ENCODE assay signal across 8 cellular contexts in the genomic region with DNA sequence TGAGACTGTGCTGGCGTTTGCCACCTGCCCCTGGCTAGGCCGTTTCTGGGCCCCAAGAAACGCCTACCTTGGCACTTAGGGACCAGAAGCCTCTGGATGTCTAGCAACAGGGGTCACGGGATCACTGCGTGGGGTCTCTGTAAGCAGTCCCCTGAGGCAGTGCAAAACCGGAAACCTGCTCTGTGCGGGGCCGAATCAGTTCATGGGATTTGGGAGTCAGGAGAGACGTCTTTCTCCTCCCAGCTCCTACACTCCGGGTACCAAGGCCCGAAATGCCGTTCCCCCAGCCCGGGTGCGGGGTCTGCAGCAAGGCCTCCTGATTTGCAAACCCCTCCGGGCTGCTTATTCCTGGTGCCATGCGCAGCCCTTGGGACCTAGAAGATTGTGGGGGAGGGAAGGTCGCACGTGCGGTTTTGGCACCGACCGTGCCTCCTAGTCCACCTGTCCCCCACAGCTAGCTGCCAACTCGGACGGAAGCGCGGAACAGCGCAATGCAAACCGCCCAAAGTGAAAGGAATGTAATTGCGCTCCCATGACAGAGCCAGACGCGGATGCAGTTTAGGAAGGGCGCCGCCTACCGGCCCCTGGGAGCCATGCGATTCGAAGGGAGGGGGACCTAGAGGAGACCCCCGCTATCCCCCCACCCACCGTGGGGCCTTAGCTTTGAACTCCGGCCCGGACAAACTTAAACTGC. TPM values are rescaled to one million over a fixed set of nuclear protein-coding genes. Genes with fewer than 3 reads are reported as not detected.
A peak's percentile ranks its signal among the peaks of the same experiment; 100 is the strongest.
DNase-seq lines count a peak whose midpoint lies in the region; ATAC-seq and TF ChIP-seq lines count a peak whose summit lies in the region.

No MANE protein-coding gene starts in this region.

- intact Hi-C loops in ascending aorta (cut with DNase I), result loop anchor here (5.0 to 10.0 kb wide), 3 partner anchors 435 to 1258 kb away; a partner anchor contains a TSS

- no peaks in the 10 kb centered on the region for H3K9me3 Mint-ChIP-seq in activated CD4-positive, alpha-beta T cell treated with anti-CD3 and anti-CD28 coated beads, Interleukin-2, amount 10 ng/mL, durations not matched to agents 7 days and 5 days

- H3K27me3 ChIP-seq in ascending aorta (no peaks in the 10 kb centered on the region), subcutaneous abdominal adipose tissue (ENCODE audit: control insufficient read depth in 5 of 5, insufficient read depth in 4 of 5, low read length in 5 of 5) (peaks cover 3 to 67% (median 57%) of the 10 kb centered on the region in 5 donors)

- peaks cover 3% of the 10 kb centered on the region for H3K36me3 Mint-ChIP-seq in activated CD4-positive, alpha-beta T cell treated with anti-CD3 and anti-CD28 coated beads, Interleukin-2, amount 10 ng/mL, durations not matched to agents 7 days and 5 days (ENCODE audit: low read depth)

- H3K36me3 ChIP-seq in ascending aorta, result peaks cover 0 to 3% of the 10 kb centered on the region in 2 donors
- H3K36me3 ChIP-seq in subcutaneous abdominal adipose tissue (ENCODE audit: control insufficient read depth in 5 of 5, insufficient read depth in 5 of 5, low read length in 5 of 5), result no peaks in the 10 kb centered on the region

- peak overlapping the region in 4 of 5 donors; percentile 48 to 78 (median 66) for H3K9ac ChIP-seq in subcutaneous abdominal adipose tissue (ENCODE audit: low read length in 5 of 5)

- H3K27ac ChIP-seq in ascending aorta (peak overlapping the region in 1 of 2 donors; percentile 23), subcutaneous abdominal adipose tissue (ENCODE audit: low read depth, low read length) (peak overlapping the region; percentile 77)

- peak overlapping the region; percentile 52 for H3K4me3 Mint-ChIP-seq in activated CD4-positive, alpha-beta T cell treated with anti-CD3 and anti-CD28 coated beads, Interleukin-2, amount 10 ng/mL, durations not matched to agents 7 days and 5 days

- in situ Hi-C loops in G401 (cut with HindIII; ENCODE audit: low sequenced_read_pairs), result no loop called here

- DNase-seq in activated CD4-positive, alpha-beta T cell treated with anti-CD3 and anti-CD28 coated beads, Interleukin-2, amount 10 ng/mL, durations not matched to agents 7 days and 5 days, result no peak
- DNase-seq in activated CD4-positive, alpha-beta T cell treated with anti-CD3 and anti-CD28 coated beads, Interleukin-2, amount 50 U/mL, for 1 hour, result no peak
- no peak for DNase-seq in ascending aorta (ENCODE audit: low spot score in 2 of 2)
- peak; percentile 68 for DNase-seq in iPS-NIHi11 (ENCODE audit: low spot score)
- DNase-seq in ureter (ENCODE audit: low spot score), result no peak
- DNase-seq in left lobe of liver (ENCODE audit: low spot score), result no peak
- DNase-seq in G401 (ENCODE audit: low spot score), result no peak

- H3K27me3 Mint-ChIP-seq in activated CD4-positive, alpha-beta T cell treated with anti-CD3 and anti-CD28 coated beads, Interleukin-2, amount 10 ng/mL, durations not matched to agents 7 days and 5 days, result peaks cover 84% of the 10 kb centered on the region

- CTCF ChIA-PET in activated CD4-positive, alpha-beta T cell treated with anti-CD3 and anti-CD28 coated beads, Interleukin-2, amount 10 ng/mL, durations not matched to agents 7 days and 5 days (lab: Charles Lee), result no interaction called here

- peak overlapping the region; percentile 62 for H3K27ac Mint-ChIP-seq in activated CD4-positive, alpha-beta T cell treated with anti-CD3 and anti-CD28 coated beads, Interleukin-2, amount 10 ng/mL, durations not matched to agents 7 days and 5 days

- H3K4me1 ChIP-seq in ascending aorta, result peaks cover 2 to 16% of the 10 kb centered on the region in 2 donors
- H3K4me1 ChIP-seq in subcutaneous abdominal adipose tissue (ENCODE audit: control insufficient read depth in 5 of 5, insufficient read depth in 5 of 5, low read length in 5 of 5), result peaks cover 2 to 68% (median 52%) of the 10 kb centered on the region in 5 donors

- POLR2A ChIA-PET in activated CD4-positive, alpha-beta T cell treated with anti-CD3 and anti-CD28 coated beads, Interleukin-2, amount 10 ng/mL, durations not matched to agents 7 days and 5 days (lab: Charles Lee), result no interaction called here

- no peak for ATAC-seq in left lobe of liver

- H3K9me3 ChIP-seq in ascending aorta, result no peaks in the 10 kb centered on the region
- H3K9me3 ChIP-seq in subcutaneous abdominal adipose tissue (ENCODE audit: control insufficient read depth in 5 of 5, low read length in 5 of 5), result no peaks in the 10 kb centered on the region

- peaks cover 12% of the 10 kb centered on the region for H3K4me1 Mint-ChIP-seq in activated CD4-positive, alpha-beta T cell treated with anti-CD3 and anti-CD28 coated beads, Interleukin-2, amount 10 ng/mL, durations not matched to agents 7 days and 5 days

- H3K4me3 ChIP-seq in ascending aorta, result peak overlapping the region; percentile 31 to 63
- peak overlapping the region; percentile 61 to 85 (median 72) for H3K4me3 ChIP-seq in subcutaneous abdominal adipose tissue (ENCODE audit: low read depth in 1 of 5, low read length in 5 of 5)

- peak; percentile 28 to 49 (median 45) for TF ChIP-seq CTCF in ascending aorta (IDR thresholded peaks at IDR 0.05)

RNA-seq across cellular contexts. Expression of a gene that starts 6.5 kb away (rescaled TPM):
- under 1 TPM; 0.12 to 0.17 TPM for total RNA-seq in activated CD4-positive, alpha-beta T cell treated with anti-CD3 and anti-CD28 coated beads, Interleukin-2, amount 10 ng/mL, durations not matched to agents 7 days and 5 days
- total RNA-seq in ascending aorta (not detected), ureter (0.42 TPM), left lobe of liver (0.08 TPM)
- not detected in 2 replicates for total RNA-seq in G401 (2014; rRNA removed; shearing (Covaris generic))
